ENCODE assay signal across 10 cellular contexts in the genomic region with DNA sequence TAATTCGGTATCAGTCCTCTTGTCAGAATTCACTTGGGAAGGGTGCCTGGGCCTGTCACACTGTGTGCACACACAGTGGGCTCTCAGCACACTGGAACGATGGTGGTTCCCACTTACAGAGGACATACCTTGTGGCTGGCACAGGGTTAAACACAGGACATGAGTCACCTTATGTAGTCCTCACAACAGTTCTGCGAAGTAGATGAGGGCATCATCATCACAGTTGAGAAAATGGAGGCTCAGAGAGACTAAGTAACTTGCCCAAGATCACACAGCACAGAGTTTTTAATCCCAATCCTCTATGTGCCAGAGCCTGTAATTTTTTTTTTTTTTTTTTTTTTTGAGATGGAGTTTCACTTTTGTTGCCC.
DNase-seq lines count a peak whose midpoint lies in the region; ATAC-seq and TF ChIP-seq lines count a peak whose summit lies in the region.
"Had no signal": no experiment of that assay in that cellular context is flagged by ENCODE, and none has a peak within 500 bp of the region (broad histone marks: within the 10 kb centered on the region; RNA-seq: fewer than 3 reads in every experiment).

No MANE protein-coding gene starts in this region.

- TF ChIP-seq CTCF in hepatocyte (IDR thresholded peaks at IDR 0.05; ENCODE audit: poor library complexity), result no peak
- no peak for TF ChIP-seq CTCF in thoracic aorta (IDR thresholded peaks at IDR 0.05)

- WGBS in hepatocyte (ENCODE audit: low lambda C conversion rate, missing lambda C conversion rate), result 88% methylated on average over 3 of the region's 3 CpGs

- H3K9me3 ChIP-seq in hepatocyte (ENCODE audit: low read depth), result no peaks in the 10 kb centered on the region
- no peaks in the 10 kb centered on the region for H3K9me3 ChIP-seq in thoracic aorta

- H3K36me3 ChIP-seq in hepatocyte (replicated peaks; ENCODE audit: insufficient read depth, low read depth) (no peaks in the 10 kb centered on the region), thoracic aorta (no peaks in the 10 kb centered on the region)

- H3K27ac ChIP-seq in hepatocyte (peak overlapping the region; percentile 90), thoracic aorta (peak overlapping the region; percentile 97 to 98)
- H3K27ac ChIP-seq: KMS-11 had no signal

- DNase-seq in activated effector memory CD4-positive, alpha-beta T cell treated with anti-CD3 and anti-CD28 coated beads, Interleukin-2, amount 50 U/mL, for 16 hours, result peak; percentile 55
- no peak for DNase-seq in activated effector memory CD4-positive, alpha-beta T cell treated with Interleukin-2 at 50 U/mL for 16 hours
- peak; percentile 20 for DNase-seq in activated CD4-positive, CD25-positive, alpha-beta regulatory T cell treated with anti-CD3 and anti-CD28 coated beads, Interleukin-2, amount 50 U/mL, for 72 hours
- DNase-seq in hepatocyte (ENCODE audit: low spot score), result no peak
- no peak for DNase-seq in thoracic aorta (ENCODE audit: low spot score)
- DNase-seq in stimulated activated CD4-positive, alpha-beta T cell treated with anti-CD3 and anti-CD28 coated beads, Interleukin-15, amount 100 ng/mL, for 24 hours, result no peak
- no peak for DNase-seq in NCI-H1436 (lab: John Stamatoyannopoulos, UW)
- DNase-seq: NCI-H748 treated with DMSO at 0.1 percent for 48 hours had no signal

- ATAC-seq in thoracic aorta (ENCODE audit: insufficient number of reproducible peaks, low FRiP score, low read depth) (no peak), GM18858 (IDR thresholded peaks at IDR 0.05; ENCODE audit: unreplicated experiment) (no peak)

- H4K20me1 ChIP-seq in hepatocyte (ENCODE audit: insufficient read depth, poor library complexity, severe bottlenecking), result no peaks in the 10 kb centered on the region

- no peaks in the 10 kb centered on the region for H3K27me3 ChIP-seq in hepatocyte
- H3K27me3 ChIP-seq in thoracic aorta (replicated peaks; ENCODE audit: insufficient read depth), result no peaks in the 10 kb centered on the region

- H3K9me2 ChIP-seq in hepatocyte (replicated peaks; ENCODE audit: insufficient read depth), result no peaks in the 10 kb centered on the region

- H3K4me1 ChIP-seq in hepatocyte (ENCODE audit: insufficient read depth) (peaks cover 43% of the 10 kb centered on the region), thoracic aorta (ENCODE audit: control insufficient read depth in 1 of 2, low read depth in 2 of 2) (peaks cover 16 to 41% of the 10 kb centered on the region in 2 donors)

- no peak overlapping the region for H2AFZ ChIP-seq in hepatocyte

- H3K4me3 ChIP-seq in hepatocyte, result no peak overlapping the region
- H3K4me3 ChIP-seq in thoracic aorta, result no peak overlapping the region

- no peaks in the 10 kb centered on the region for H3K79me2 ChIP-seq in hepatocyte

- peak overlapping the region; percentile 95 for H3K4me2 ChIP-seq in hepatocyte
- H3K4me2 ChIP-seq: KMS-11 had no signal

Comparison
In these comparisons a context has a peak if more than half of its experiments do, and no peak if none do; other contexts are left out.
1. DNase-seq: peak in activated effector memory CD4-positive, alpha-beta T cell treated with anti-CD3 and anti-CD28 coated beads, Interleukin-2, amount 50 U/mL, for 16 hours (single experiment) and activated CD4-positive, CD25-positive, alpha-beta regulatory T cell treated with anti-CD3 and anti-CD28 coated beads, Interleukin-2, amount 50 U/mL, for 72 hours (single experiment); none in activated effector memory CD4-positive, alpha-beta T cell treated with Interleukin-2 at 50 U/mL for 16 hours (single experiment), hepatocyte (single experiment), thoracic aorta (single experiment), stimulated activated CD4-positive, alpha-beta T cell treated with anti-CD3 and anti-CD28 coated beads, Interleukin-15, amount 100 ng/mL, for 24 hours (single experiment) and NCI-H1436 (single experiment).